Comparison of ENCODE assay signal across 22 cellular contexts in the genomic region with DNA sequence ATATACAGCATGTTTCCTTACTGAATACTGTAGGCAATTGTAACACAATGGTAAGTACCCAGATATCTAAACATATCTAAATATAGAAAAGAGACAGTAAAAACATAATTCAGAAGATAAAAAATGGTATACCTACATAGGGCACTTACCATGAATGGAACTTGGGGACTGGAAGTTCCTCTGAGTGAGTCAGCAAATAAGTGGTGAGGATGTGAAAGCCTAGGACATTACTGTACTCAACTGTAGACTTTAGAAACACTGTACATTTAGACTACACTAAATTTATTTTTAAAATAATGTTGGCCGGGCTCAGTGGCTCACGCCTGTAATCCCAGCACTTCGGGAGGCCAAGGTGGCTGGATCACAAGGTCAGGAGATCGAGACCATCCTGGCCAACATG. TPM values are rescaled to one million over a fixed set of nuclear protein-coding genes. Genes with fewer than 3 reads are reported as not detected.
A peak's percentile ranks its signal among the peaks of the same experiment; 100 is the strongest.
DNase-seq lines count a peak whose midpoint lies in the region; ATAC-seq and TF ChIP-seq lines count a peak whose summit lies in the region.
"Had no signal": no experiment of that assay in that cellular context is flagged by ENCODE, and none has a peak within 500 bp of the region (broad histone marks: within the 10 kb centered on the region; RNA-seq: fewer than 3 reads in every experiment).

No MANE protein-coding gene starts in this region.

- H3K27me3 Mint-ChIP-seq in activated naive CD8-positive, alpha-beta T cell treated with anti-CD3 and anti-CD28 coated beads, Interleukin-2, amount 50 U/mL, for 24 hours: peaks cover 16% of the 10 kb centered on the region
- H3K27me3 Mint-ChIP-seq: IgD-negative memory B cell had no signal

- H3K4me1 Mint-ChIP-seq in activated naive CD8-positive, alpha-beta T cell treated with anti-CD3 and anti-CD28 coated beads, Interleukin-2, amount 50 U/mL, for 24 hours: no peaks in the 10 kb centered on the region
- H3K4me1 Mint-ChIP-seq: activated naive CD8-positive, alpha-beta T cell treated with anti-CD3 and anti-CD28 coated beads, Interleukin-2, amount 10 ng/mL, durations not matched to agents 7 days and 5 days; CD4-positive, alpha-beta memory T cell; IgD-negative memory B cell had no signal

- H3K4me1 ChIP-seq in ACC112 (ENCODE audit: control insufficient read depth, insufficient read depth, low read length, unreplicated experiment) (peaks cover 20% of the 10 kb centered on the region), suprapubic skin (no peaks in the 10 kb centered on the region)
- H3K4me1 ChIP-seq: Peyer's patch, upper lobe of right lung had no signal

- H3K9me3 ChIP-seq in suprapubic skin: no peaks in the 10 kb centered on the region
- H3K9me3 ChIP-seq: mucosa of descending colon, Peyer's patch, upper lobe of right lung had no signal

- H3K27ac ChIP-seq in ACC112 (ENCODE audit: low read depth, low read length): peak overlapping the region; percentile 74
- H3K27ac ChIP-seq in suprapubic skin: no peak overlapping the region
- H3K27ac ChIP-seq: Peyer's patch, upper lobe of right lung, WERI-Rb-1 had no signal

- no peaks in the 10 kb centered on the region for H3K36me3 ChIP-seq in ACC112 (ENCODE audit: insufficient read depth, low read length)
- no peaks in the 10 kb centered on the region for H3K36me3 ChIP-seq in suprapubic skin
- H3K36me3 ChIP-seq: Peyer's patch, upper lobe of right lung, WERI-Rb-1 had no signal

- H3K36me3 Mint-ChIP-seq in activated naive CD8-positive, alpha-beta T cell treated with anti-CD3 and anti-CD28 coated beads, Interleukin-2, amount 50 U/mL, for 24 hours (ENCODE audit: low read depth): no peaks in the 10 kb centered on the region
- H3K36me3 Mint-ChIP-seq: activated naive CD8-positive, alpha-beta T cell treated with anti-CD3 and anti-CD28 coated beads, Interleukin-2, amount 10 ng/mL, durations not matched to agents 7 days and 5 days had no signal

- 90% methylated on average over 4 of the region's 4 CpGs for WGBS in suprapubic skin

- no peak overlapping the region for H3K4me3 ChIP-seq in ACC112 (ENCODE audit: low read depth, low read length)
- no peak overlapping the region for H3K4me3 ChIP-seq in foreskin fibroblast (ENCODE audit: low read depth in 1 of 2, low read length in 2 of 2)
- no peak overlapping the region for H3K4me3 ChIP-seq in suprapubic skin
- H3K4me3 ChIP-seq: mucosa of descending colon, Peyer's patch, upper lobe of right lung had no signal

- TF ChIP-seq POLR2A in suprapubic skin (IDR thresholded peaks at IDR 0.05): no peak

- no peaks in the 10 kb centered on the region for H3K79me2 ChIP-seq in ACC112 (ENCODE audit: control insufficient read depth, insufficient read depth, low read length, unreplicated experiment)

- no peak overlapping the region for H3K27ac Mint-ChIP-seq in activated naive CD8-positive, alpha-beta T cell treated with anti-CD3 and anti-CD28 coated beads, Interleukin-2, amount 50 U/mL, for 24 hours
- H3K27ac Mint-ChIP-seq: activated CD8-positive, alpha-beta T cell treated with anti-CD3 and anti-CD28 coated beads for 36 hours; activated naive CD8-positive, alpha-beta T cell treated with anti-CD3 and anti-CD28 coated beads, Interleukin-2, amount 10 ng/mL, durations not matched to agents 7 days and 5 days; activated T-cell treated with anti-CD3 and anti-CD28 coated beads, Interleukin-2, amount 50 U/mL, for 72 hours; CD4-positive, alpha-beta memory T cell; IgD-negative memory B cell; stimulated activated naive CD8-positive, alpha-beta T cell treated with anti-CD3 and anti-CD28 coated beads, Interleukin-15, Interleukin-2, amounts not matched to agents 100 ng/mL and 50 ng/mL, for 24 hours had no signal

- DNase-seq in HS-5 (ENCODE audit: low read depth): peak; percentile 29
- DNase-seq in foreskin fibroblast: peak; percentile 50 to 64
- DNase-seq in activated naive CD8-positive, alpha-beta T cell treated with anti-CD3 and anti-CD28 coated beads, Interleukin-2, amount 50 U/mL, for 24 hours: no peak
- no peak for DNase-seq in stimulated activated CD4-positive, alpha-beta T cell treated with anti-CD3 and anti-CD28 coated beads, Interleukin-2, amount 100 ng/mL, for 24 hours
- no peak for DNase-seq in COR-L47 (lab: John Stamatoyannopoulos, UW)
- no peak for DNase-seq in suprapubic skin (ENCODE audit: low spot score in 2 of 2)
- DNase-seq: activated CD8-positive, alpha-beta T cell treated with anti-CD3 and anti-CD28 coated beads for 36 hours; activated naive CD8-positive, alpha-beta T cell treated with anti-CD3 and anti-CD28 coated beads, Interleukin-2, amount 10 ng/mL, durations not matched to agents 7 days and 5 days; activated T-cell treated with anti-CD3 and anti-CD28 coated beads, Interleukin-2, amount 50 U/mL, for 72 hours; CD4-positive, alpha-beta memory T cell; left cardiac atrium; mucosa of descending colon; NCI-H1105; NCI-H748 treated with DMSO at 0.1 percent for 48 hours; Peyer's patch; retina; upper lobe of right lung; WERI-Rb-1 had no signal

- H3K27me3 ChIP-seq in ACC112 (ENCODE audit: insufficient read depth, low read length) (no peaks in the 10 kb centered on the region), suprapubic skin (no peaks in the 10 kb centered on the region)
- H3K27me3 ChIP-seq: Peyer's patch, upper lobe of right lung had no signal

- H3K9me3 Mint-ChIP-seq in activated naive CD8-positive, alpha-beta T cell treated with anti-CD3 and anti-CD28 coated beads, Interleukin-2, amount 50 U/mL, for 24 hours: no peaks in the 10 kb centered on the region
- H3K9me3 Mint-ChIP-seq: activated CD8-positive, alpha-beta T cell treated with anti-CD3 and anti-CD28 coated beads for 36 hours had no signal

- no peak for TF ChIP-seq EP300 in suprapubic skin (IDR thresholded peaks at IDR 0.05)

- ATAC-seq in SK-N-SH treated with all-trans-retinoic acid at 6 μM for 48 hours: peak; percentile 65
- no peak for ATAC-seq in activated naive CD8-positive, alpha-beta T cell treated with anti-CD3 and anti-CD28 coated beads, Interleukin-2, amount 50 U/mL, for 24 hours
- ATAC-seq: activated CD8-positive, alpha-beta T cell treated with anti-CD3 and anti-CD28 coated beads for 36 hours; activated T-cell treated with anti-CD3 and anti-CD28 coated beads, Interleukin-2, amount 50 U/mL, for 72 hours; left cardiac atrium; mucosa of descending colon; upper lobe of right lung had no signal

- no peak overlapping the region for H3K4me3 Mint-ChIP-seq in activated naive CD8-positive, alpha-beta T cell treated with anti-CD3 and anti-CD28 coated beads, Interleukin-2, amount 50 U/mL, for 24 hours
- H3K4me3 Mint-ChIP-seq: activated CD8-positive, alpha-beta T cell treated with anti-CD3 and anti-CD28 coated beads for 36 hours; activated naive CD8-positive, alpha-beta T cell treated with anti-CD3 and anti-CD28 coated beads, Interleukin-2, amount 10 ng/mL, durations not matched to agents 7 days and 5 days; activated T-cell treated with anti-CD3 and anti-CD28 coated beads, Interleukin-2, amount 50 U/mL, for 72 hours; CD4-positive, alpha-beta memory T cell; IgD-negative memory B cell; stimulated activated naive CD8-positive, alpha-beta T cell treated with anti-CD3 and anti-CD28 coated beads, Interleukin-15, Interleukin-2, amounts not matched to agents 100 ng/mL and 50 ng/mL, for 24 hours had no signal

- TF ChIP-seq CTCF in foreskin fibroblast (IDR thresholded peaks at IDR 0.05; ENCODE audit: low read depth, low read length) (no peak), suprapubic skin (IDR thresholded peaks at IDR 0.05) (no peak)

- peak overlapping the region; percentile 38 for H2AFZ ChIP-seq in ACC112 (ENCODE audit: low read length, unreplicated experiment)

TF ChIP-seq in SK-N-SH treated with all-trans-retinoic acid at 6 μM for 48 hours, 23 proteins besides CTCF, POLR2A, EP300 and RAD21:
- TF ChIP-seq CSDC2 (CRISPR knock-in tag; IDR thresholded peaks at IDR 0.05) (no peak), GLIS3 (CRISPR knock-in tag; IDR thresholded peaks at IDR 0.05) (no peak), PPARA (CRISPR knock-in tag; IDR thresholded peaks at IDR 0.05; ENCODE audit: borderline replicate concordance) (no peak), RARB (CRISPR knock-in tag; IDR thresholded peaks at IDR 0.05) (no peak), ISL1 (CRISPR knock-in tag; IDR thresholded peaks at IDR 0.05) (no peak), ZFP3 (CRISPR knock-in tag; IDR thresholded peaks at IDR 0.05) (no peak), OSR1 (CRISPR knock-in tag; IDR thresholded peaks at IDR 0.05) (no peak)

RNA-seq across cellular contexts. Expression of a gene that starts 25.9 kb away (rescaled TPM):
- 100 to 1,000 TPM in 1 of 4 donors, 10 to 100 TPM in 3; 72.6 to 101 (median 86.7) TPM for total RNA-seq in suprapubic skin

Comparison
In these comparisons a context has a peak if more than half of its experiments do, and no peak if none do; other contexts are left out.
1. DNase-seq: peak in HS-5 (single experiment) and foreskin fibroblast (2 of 2); none in activated naive CD8-positive, alpha-beta T cell treated with anti-CD3 and anti-CD28 coated beads, Interleukin-2, amount 50 U/mL, for 24 hours (single experiment), stimulated activated CD4-positive, alpha-beta T cell treated with anti-CD3 and anti-CD28 coated beads, Interleukin-2, amount 100 ng/mL, for 24 hours (0 of 2), COR-L47 (single experiment) and suprapubic skin (0 of 2).